1 cellular context compared by ENCODE assay signal in the genomic region with DNA sequence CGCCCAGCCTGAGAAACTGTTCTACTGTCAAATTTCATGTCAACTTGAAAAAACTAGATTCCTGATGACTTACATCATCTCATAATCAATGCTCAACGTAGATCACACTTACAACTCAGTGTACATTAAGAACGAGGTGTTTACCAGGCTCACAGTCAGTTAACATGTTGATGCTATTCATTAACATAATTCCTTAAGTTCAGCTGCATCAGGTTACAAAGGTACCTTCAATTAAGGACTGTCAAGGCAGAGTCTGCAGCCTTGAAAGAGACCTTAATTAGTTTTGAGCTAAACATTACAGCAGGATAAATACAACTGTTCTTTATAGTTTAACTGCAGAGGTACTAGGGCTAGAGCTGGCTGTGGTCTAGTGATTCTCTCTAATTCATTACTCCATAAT.
TF ChIP-seq lines count a peak whose summit lies in the region.

No MANE protein-coding gene starts in this region.

TF ChIP-seq in GM23338, 12 proteins besides CTCF, POLR2A, EP300 and RAD21 (continued from another document):
- TF ChIP-seq EZH2 (IDR thresholded peaks at IDR 0.05; ENCODE audit: low read depth, unreplicated experiment) (no peak), EZH2phosphoT487 (IDR thresholded peaks at IDR 0.05; ENCODE audit: unreplicated experiment) (no peak), NANOG (IDR thresholded peaks at IDR 0.05; ENCODE audit: borderline replicate concordance) (no peak), ETS1 (IDR thresholded peaks at IDR 0.05) (no peak), STAT1 (IDR thresholded peaks at IDR 0.05; ENCODE audit: unreplicated experiment) (no peak), POLR2AphosphoS5 (IDR thresholded peaks at IDR 0.05; ENCODE audit: low read depth) (no peak), ZNF331 (CRISPR knock-in tag; IDR thresholded peaks at IDR 0.05; ENCODE audit: low read depth) (no peak)
